24 cellular contexts compared by ENCODE assay signal in the genomic region with DNA sequence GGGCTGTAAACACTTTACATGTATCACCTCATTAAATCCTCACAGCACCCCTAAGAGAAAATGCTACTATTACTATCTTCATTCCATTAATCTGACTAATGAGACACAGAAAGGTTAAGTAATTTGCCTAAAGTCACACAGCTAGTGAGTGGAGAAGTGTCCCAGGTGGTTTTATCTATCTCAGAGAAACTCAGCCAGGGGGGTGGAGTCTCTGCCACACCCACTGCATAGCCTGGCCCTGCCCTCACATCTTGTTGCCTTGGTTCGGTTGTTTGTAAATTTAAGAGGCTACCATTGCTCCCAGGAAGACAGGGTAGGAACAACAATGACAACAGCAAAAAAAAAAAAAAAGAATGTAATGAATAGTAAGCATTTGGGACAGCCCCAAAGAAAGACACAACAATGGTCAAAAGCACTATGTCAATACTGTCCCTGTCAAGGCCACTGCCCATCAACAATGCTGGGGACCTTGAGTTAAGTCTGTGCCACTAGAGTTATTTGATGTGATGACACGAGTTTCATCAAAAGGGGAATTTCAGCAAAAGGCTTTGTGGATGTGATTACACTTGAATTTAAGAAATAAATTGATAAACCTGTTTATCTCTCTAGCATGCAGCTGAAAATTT.
"Had no signal": no experiment of that assay in that cellular context is flagged by ENCODE, and none has a peak within 500 bp of the region (broad histone marks: within the 10 kb centered on the region; RNA-seq: fewer than 3 reads in every experiment).

No MANE protein-coding gene starts in this region.

- H3K27ac Mint-ChIP-seq: activated naive CD8-positive, alpha-beta T cell; activated T-cell treated with anti-CD3 and anti-CD28 coated beads, Interleukin-2, amount 50 U/mL, for 24 hours; activated T-helper 17 cell treated with anti-CD3 and anti-CD28 coated beads, Interleukin-2, amount 50 U/mL, for 72 hours had no signal

- H3K9me3 Mint-ChIP-seq: activated T-cell treated with anti-CD3 and anti-CD28 coated beads, Interleukin-2, amount 50 U/mL, for 24 hours; activated T-helper 17 cell treated with anti-CD3 and anti-CD28 coated beads, Interleukin-2, amount 50 U/mL, for 72 hours; stimulated activated naive CD8-positive, alpha-beta T cell treated with anti-CD3 and anti-CD28 coated beads, Interleukin-15, amount 100 ng/mL, for 72 hours had no signal

- H3K4me3 ChIP-seq: adrenal gland, ascending aorta, hepatocyte, tibial nerve, vagina had no signal

- H3K4me2 ChIP-seq: hepatocyte had no signal

- H3K36me3 Mint-ChIP-seq: activated naive CD8-positive, alpha-beta T cell had no signal

- H3K9me3 ChIP-seq: adrenal gland, ascending aorta, tibial nerve, vagina had no signal

- H3K9ac ChIP-seq: parathyroid adenoma had no signal

- H2AFZ ChIP-seq: hepatocyte, parathyroid adenoma had no signal

- H3K4me1 Mint-ChIP-seq: activated T-helper 17 cell treated with anti-CD3 and anti-CD28 coated beads, Interleukin-2, amount 50 U/mL, for 72 hours; stimulated activated naive CD8-positive, alpha-beta T cell treated with anti-CD3 and anti-CD28 coated beads, Interleukin-15, amount 100 ng/mL, for 72 hours had no signal

- H3K4me1 ChIP-seq: parathyroid adenoma had no signal

- H3K27ac ChIP-seq: ascending aorta, brain microvascular endothelial cell, hepatocyte, parathyroid adenoma, tibial nerve, vagina had no signal

- DNase-seq: activated CD4-positive, alpha-beta T cell treated with anti-CD3 and anti-CD28 coated beads, Interleukin-2, amount 50 U/mL, for 4 hours; activated CD8-positive, alpha-beta memory T cell treated with anti-CD3 and anti-CD28 coated beads for 24 hours; activated CD8-positive, alpha-beta memory T cell treated with anti-CD3 and anti-CD28 coated beads, Interleukin-2, amount 50 U/mL, for 4 hours; activated T-cell treated with anti-CD3 and anti-CD28 coated beads, Interleukin-2, amount 50 U/mL, for 24 hours; brain microvascular endothelial cell; central memory CD4-positive, alpha-beta T cell; effector memory CD4-positive, alpha-beta T cell; foreskin melanocyte; glutamatergic neuron; left ventricle myocardium superior; mammary epithelial cell; nucleus accumbens; right cardiac atrium; stimulated activated CD4-positive, alpha-beta T cell treated with anti-CD3 and anti-CD28 coated beads, Interleukin-1b, Interleukin-23, amount 100 ng/mL, for 48 hours; stimulated activated naive CD8-positive, alpha-beta T cell treated with anti-CD3 and anti-CD28 coated beads, Interleukin-15, amount 100 ng/mL, for 72 hours had no signal

- ATAC-seq: activated T-helper 17 cell treated with anti-CD3 and anti-CD28 coated beads, Interleukin-2, amount 50 U/mL, for 72 hours; esophagus mucosa; left ventricle myocardium superior; right cardiac atrium; stimulated activated naive CD8-positive, alpha-beta T cell treated with anti-CD3 and anti-CD28 coated beads, Interleukin-15, amount 100 ng/mL, for 72 hours had no signal

- H3K27me3 Mint-ChIP-seq: activated naive CD8-positive, alpha-beta T cell; activated T-cell treated with anti-CD3 and anti-CD28 coated beads, Interleukin-2, amount 50 U/mL, for 24 hours; activated T-helper 17 cell treated with anti-CD3 and anti-CD28 coated beads, Interleukin-2, amount 50 U/mL, for 72 hours; stimulated activated naive CD8-positive, alpha-beta T cell treated with anti-CD3 and anti-CD28 coated beads, Interleukin-15, amount 100 ng/mL, for 72 hours had no signal

- H3K27me3 ChIP-seq: adrenal gland, ascending aorta, brain microvascular endothelial cell, hepatocyte, tibial nerve, vagina had no signal

- H3K36me3 ChIP-seq: adrenal gland, ascending aorta, brain microvascular endothelial cell, tibial nerve, vagina had no signal

- H3K4me3 Mint-ChIP-seq: activated naive CD8-positive, alpha-beta T cell; activated T-cell treated with anti-CD3 and anti-CD28 coated beads, Interleukin-2, amount 50 U/mL, for 24 hours; activated T-helper 17 cell treated with anti-CD3 and anti-CD28 coated beads, Interleukin-2, amount 50 U/mL, for 72 hours; stimulated activated naive CD8-positive, alpha-beta T cell treated with anti-CD3 and anti-CD28 coated beads, Interleukin-15, amount 100 ng/mL, for 72 hours had no signal

- H3K79me2 ChIP-seq: hepatocyte, parathyroid adenoma had no signal
